In genomic region chr2:137000790-137001189, GRCh38 we compare ENCODE assay signal across 12 cellular contexts.
"Had no signal": no experiment of that assay in that cellular context is flagged by ENCODE, and none has a peak within 500 bp of the region (broad histone marks: within the 10 kb centered on the region; RNA-seq: fewer than 3 reads in every experiment).

No MANE protein-coding gene starts in this region.

- H3K4me3 ChIP-seq: pancreas, stomach, thoracic aorta had no signal

- ATAC-seq: activated naive CD8-positive, alpha-beta T cell treated with anti-CD3 and anti-CD28 coated beads, Interleukin-2, amount 50 U/mL, for 24 hours; activated T-cell treated with anti-CD3 and anti-CD28 coated beads, Interleukin-2, amount 50 U/mL, for 72 hours; esophagus mucosa; pancreas had no signal

- H3K36me3 ChIP-seq: pancreas, stomach, thoracic aorta had no signal

- H3K9me3 ChIP-seq: pancreas, stomach, thoracic aorta had no signal

- H3K4me1 ChIP-seq: pancreas, stomach had no signal

- H3K27me3 ChIP-seq: stomach had no signal

- DNase-seq: activated CD4-positive, alpha-beta memory T cell treated with anti-CD3 and anti-CD28 coated beads for 36 hours; activated CD8-positive, alpha-beta memory T cell treated with anti-CD3 and anti-CD28 coated beads, Interleukin-2, amount 50 U/mL, for 4 hours; activated naive CD8-positive, alpha-beta T cell treated with anti-CD3 and anti-CD28 coated beads, Interleukin-2, amount 50 U/mL, for 24 hours; activated T-cell treated with anti-CD3 and anti-CD28 coated beads, Interleukin-2, amount 50 U/mL, for 72 hours; hypothalamus; naive B cell; pancreas; stimulated activated CD4-positive, alpha-beta T cell treated with anti-CD3 and anti-CD28 coated beads, Interleukin-4, amount 100 ng/mL, for 1 hour; stomach had no signal

- H3K27ac ChIP-seq: pancreas, stomach, thoracic aorta, VCaP had no signal
